22 cellular contexts compared by ENCODE assay signal in the genomic region with DNA sequence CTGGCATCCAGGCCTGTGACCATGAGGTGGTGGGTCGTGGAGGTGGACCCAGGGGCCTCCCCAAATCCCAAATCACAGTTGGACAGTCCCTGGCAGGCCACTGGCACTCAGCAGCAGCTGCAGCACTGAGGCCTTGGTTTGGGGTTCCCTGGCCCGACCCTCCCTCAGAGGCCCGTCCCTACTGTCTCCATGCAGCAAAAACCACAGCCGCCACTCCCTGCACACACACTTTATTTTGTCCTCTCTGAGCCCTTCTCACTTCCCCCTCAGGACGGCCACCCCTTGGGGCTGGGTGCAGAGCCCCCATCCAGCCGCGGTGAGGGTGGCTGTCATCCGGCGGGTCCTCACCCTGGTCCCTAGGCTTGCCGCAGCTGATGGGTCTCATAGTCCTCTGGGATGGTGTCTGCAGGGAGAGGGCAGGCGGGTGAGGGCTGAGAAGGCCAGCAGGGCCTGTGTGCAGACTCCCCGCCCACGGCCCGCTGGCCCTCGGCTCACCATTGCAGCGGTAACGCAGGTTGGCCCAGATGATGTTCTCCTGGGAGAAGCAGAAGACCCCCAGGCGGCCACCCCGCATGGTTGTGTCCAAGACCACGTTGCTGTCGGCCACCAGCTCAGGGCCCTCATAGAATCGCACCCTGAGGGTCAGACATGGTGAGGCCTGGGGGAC.
"Had no signal": no experiment of that assay in that cellular context is flagged by ENCODE, and none has a peak within 500 bp of the region (broad histone marks: within the 10 kb centered on the region; RNA-seq: fewer than 3 reads in every experiment).

No MANE protein-coding gene starts in this region.

- DNase-seq: effector memory CD8-positive, alpha-beta T cell; gastrocnemius medialis; heart right ventricle; hypothalamus; islet precursor cell; left ventricle myocardium inferior; lower lobe of right lung; mesenchymal stem cell; midbrain; naive B cell; small intestine; stimulated activated CD4-positive, alpha-beta T cell treated with anti-CD3 and anti-CD28 coated beads, Interleukin-12 subunit alpha, Interleukin-12 subunit beta, amount 100 ng/mL, for 4 hours; stimulated activated naive CD4-positive, alpha-beta T cell; stomach; substantia nigra; trophoblast cell had no signal

- H3K9ac ChIP-seq: parathyroid adenoma had no signal

- H3K27ac ChIP-seq: epithelial cell of prostate, esophagus muscularis mucosa, gastrocnemius medialis, heart right ventricle, left ventricle myocardium inferior, lower lobe of right lung, parathyroid adenoma, prostate gland, stomach, thoracic aorta had no signal

- H3K9me3 ChIP-seq: esophagus muscularis mucosa, gastrocnemius medialis, heart right ventricle, left ventricle myocardium inferior, lower lobe of right lung, prostate gland, stomach, thoracic aorta had no signal

- FAIRE-seq: small intestine, urothelium cell line had no signal

- H3K36me3 ChIP-seq: gastrocnemius medialis, heart right ventricle, left ventricle myocardium inferior, lower lobe of right lung, prostate gland, stomach, thoracic aorta had no signal

- H3K4me1 ChIP-seq: parathyroid adenoma, prostate gland had no signal

- H3K4me3 ChIP-seq: esophagus muscularis mucosa, gastrocnemius medialis, heart right ventricle, left ventricle myocardium inferior, lower lobe of right lung, prostate gland, stomach, thoracic aorta had no signal

- H3K79me2 ChIP-seq: parathyroid adenoma had no signal

- H2AFZ ChIP-seq: parathyroid adenoma had no signal

- ATAC-seq: effector memory CD8-positive, alpha-beta T cell; gastrocnemius medialis; heart right ventricle; lower lobe of right lung had no signal
